ENCODE assay signal across 1 cellular context in genomic region chr16:88391497-88391850, GRCh38.
TF ChIP-seq lines count a peak whose summit lies in the region.

No MANE protein-coding gene starts in this region.

TF ChIP-seq in IMR-90, 13 proteins besides CTCF, POLR2A, EP300 and RAD21 (continued from another document):
- TF ChIP-seq USF2 (IDR thresholded peaks at IDR 0.05; ENCODE audit: low read depth, low read length) (no peak), BHLHE40 (IDR thresholded peaks at IDR 0.05; ENCODE audit: low read depth, low read length) (no peak), NFE2L2 (IDR thresholded peaks at IDR 0.05; ENCODE audit: low read depth, low read length) (no peak), CEBPB (IDR thresholded peaks at IDR 0.05; ENCODE audit: low read depth, low read length) (no peak), RCOR1 (IDR thresholded peaks at IDR 0.05; ENCODE audit: insufficient replicate concordance, low read length) (no peak), RFX5 (IDR thresholded peaks at IDR 0.05; ENCODE audit: low read depth, low read length) (no peak), MAFK (IDR thresholded peaks at IDR 0.05; ENCODE audit: low read depth, low read length) (no peak)
